Comparison of ENCODE assay signal across 2 cellular contexts in the genomic region with DNA sequence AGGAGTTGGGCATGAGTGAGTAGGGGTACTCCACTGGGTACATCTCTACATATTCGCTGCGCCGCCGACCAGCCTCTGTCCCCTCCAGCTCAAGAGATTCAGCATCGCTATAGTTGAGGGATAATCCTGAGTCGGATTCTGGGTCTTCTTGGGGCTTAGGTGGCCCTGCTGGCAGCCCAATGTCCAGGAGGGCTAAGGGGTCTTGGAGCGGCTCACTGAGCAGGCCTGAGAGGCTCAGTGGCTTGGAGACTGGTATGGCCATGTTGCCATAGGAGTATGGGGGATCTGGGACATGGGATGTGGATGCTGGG.
A peak's percentile ranks its signal among the peaks of the same experiment; 100 is the strongest.
TF ChIP-seq lines count a peak whose summit lies in the region.

No MANE protein-coding gene starts in this region.

TF ChIP-seq in IMR-90, 13 proteins besides CTCF, POLR2A, EP300 and RAD21:
- TF ChIP-seq, protein P1, sequence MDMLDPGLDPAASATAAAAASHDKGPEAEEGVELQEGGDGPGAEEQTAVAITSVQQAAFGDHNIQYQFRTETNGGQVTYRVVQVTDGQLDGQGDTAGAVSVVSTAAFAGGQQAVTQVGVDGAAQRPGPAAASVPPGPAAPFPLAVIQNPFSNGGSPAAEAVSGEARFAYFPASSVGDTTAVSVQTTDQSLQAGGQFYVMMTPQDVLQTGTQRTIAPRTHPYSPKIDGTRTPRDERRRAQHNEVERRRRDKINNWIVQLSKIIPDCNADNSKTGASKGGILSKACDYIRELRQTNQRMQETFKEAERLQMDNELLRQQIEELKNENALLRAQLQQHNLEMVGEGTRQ (IDR thresholded peaks at IDR 0.05; ENCODE audit: low read depth, low read length), result no peak
- TF ChIP-seq MAFK (IDR thresholded peaks at IDR 0.05; ENCODE audit: low read depth, low read length) (no peak), CEBPB (IDR thresholded peaks at IDR 0.05; ENCODE audit: low read depth, low read length) (no peak)

TF ChIP-seq in K562, 482 proteins besides CTCF, POLR2A, EP300 and RAD21:
- TF ChIP-seq, protein P2, sequence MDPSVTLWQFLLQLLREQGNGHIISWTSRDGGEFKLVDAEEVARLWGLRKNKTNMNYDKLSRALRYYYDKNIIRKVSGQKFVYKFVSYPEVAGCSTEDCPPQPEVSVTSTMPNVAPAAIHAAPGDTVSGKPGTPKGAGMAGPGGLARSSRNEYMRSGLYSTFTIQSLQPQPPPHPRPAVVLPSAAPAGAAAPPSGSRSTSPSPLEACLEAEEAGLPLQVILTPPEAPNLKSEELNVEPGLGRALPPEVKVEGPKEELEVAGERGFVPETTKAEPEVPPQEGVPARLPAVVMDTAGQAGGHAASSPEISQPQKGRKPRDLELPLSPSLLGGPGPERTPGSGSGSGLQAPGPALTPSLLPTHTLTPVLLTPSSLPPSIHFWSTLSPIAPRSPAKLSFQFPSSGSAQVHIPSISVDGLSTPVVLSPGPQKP (CRISPR knock-in tag; IDR thresholded peaks at IDR 0.05), result no peak
- TF ChIP-seq COPS2 (conservative IDR thresholded peaks at IDR 0.05) (no peak), SIRT6 (IDR thresholded peaks at IDR 0.05; ENCODE audit: low read depth, low read length) (no peak), POLR3A (IDR thresholded peaks at IDR 0.05; ENCODE audit: borderline replicate concordance, extremely low read depth, insufficient read depth, insufficient read length) (no peak), KDM5B (IDR thresholded peaks at IDR 0.05; ENCODE audit: insufficient replicate concordance, low read depth, low read length) (peak; percentile 15), ZNF584 (CRISPR knock-in tag; IDR thresholded peaks at IDR 0.05; ENCODE audit: low read depth) (no peak), E2F3 (CRISPR knock-in tag; IDR thresholded peaks at IDR 0.05) (no peak), PHB (CRISPR knock-in tag; IDR thresholded peaks at IDR 0.05) (no peak), FOXA1 (IDR thresholded peaks at IDR 0.05; ENCODE audit: borderline replicate concordance) (no peak), ARHGAP35 (IDR thresholded peaks at IDR 0.05; ENCODE audit: partially characterized antibody) (peak; percentile 9)
- TF ChIP-seq, protein P3, sequence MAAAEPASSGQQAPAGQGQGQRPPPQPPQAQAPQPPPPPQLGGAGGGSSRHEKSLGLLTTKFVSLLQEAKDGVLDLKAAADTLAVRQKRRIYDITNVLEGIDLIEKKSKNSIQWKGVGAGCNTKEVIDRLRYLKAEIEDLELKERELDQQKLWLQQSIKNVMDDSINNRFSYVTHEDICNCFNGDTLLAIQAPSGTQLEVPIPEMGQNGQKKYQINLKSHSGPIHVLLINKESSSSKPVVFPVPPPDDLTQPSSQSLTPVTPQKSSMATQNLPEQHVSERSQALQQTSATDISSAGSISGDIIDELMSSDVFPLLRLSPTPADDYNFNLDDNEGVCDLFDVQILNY (CRISPR knock-in tag; IDR thresholded peaks at IDR 0.05), result no peak
